20 cellular contexts compared by ENCODE assay signal in the genomic region with DNA sequence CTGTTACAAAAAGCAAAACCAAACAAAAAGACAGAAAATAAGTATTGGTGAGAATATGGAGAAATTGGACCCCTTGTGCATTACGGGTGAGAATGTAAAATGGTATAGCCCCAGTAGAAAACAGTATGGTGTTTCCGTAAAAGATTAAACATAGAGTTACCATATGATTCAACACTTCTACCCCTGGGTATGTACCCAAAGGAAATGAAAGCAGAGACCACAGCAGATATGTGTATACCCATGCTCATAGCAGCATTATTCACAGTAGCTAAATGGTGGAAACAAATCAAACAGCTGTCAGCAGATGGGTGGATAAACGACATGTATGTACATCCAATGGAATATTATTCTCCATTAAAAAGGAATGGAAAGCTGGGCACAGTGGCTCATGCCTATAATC. TPM values are rescaled to one million over a fixed set of nuclear protein-coding genes. Genes with fewer than 3 reads are reported as not detected.
DNase-seq lines count a peak whose midpoint lies in the region; ATAC-seq and TF ChIP-seq lines count a peak whose summit lies in the region.
"Had no signal": no experiment of that assay in that cellular context is flagged by ENCODE, and none has a peak within 500 bp of the region (broad histone marks: within the 10 kb centered on the region; RNA-seq: fewer than 3 reads in every experiment).

No MANE protein-coding gene starts in this region.

- H3K27ac ChIP-seq in prostate gland (peak overlapping the region; percentile 25 to 79), sigmoid colon (no peak overlapping the region)
- H3K27ac ChIP-seq: coronary artery, SJCRH30 had no signal

- ATAC-seq in GM21619 (IDR thresholded peaks at IDR 0.05; ENCODE audit: unreplicated experiment) (peak; percentile 72), T-helper 17 cell (peak; percentile 36)
- ATAC-seq: gastroesophageal sphincter had no signal

- peaks cover 68% of the 10 kb centered on the region for H3K36me3 Mint-ChIP-seq in activated T-cell treated with anti-CD3 and anti-CD28 coated beads, Interleukin-2, amount 50 U/mL, for 24 hours (ENCODE audit: low read depth)
- peaks cover 14% of the 10 kb centered on the region for H3K36me3 Mint-ChIP-seq in T-helper 17 cell (ENCODE audit: low read depth)

- H3K27ac Mint-ChIP-seq in activated T-cell treated with anti-CD3 and anti-CD28 coated beads, Interleukin-2, amount 50 U/mL, for 24 hours, result peak overlapping the region; percentile 61
- H3K27ac Mint-ChIP-seq in T-helper 17 cell, result peak overlapping the region; percentile 93

- TF ChIP-seq EP300 in sigmoid colon (IDR thresholded peaks at IDR 0.05), result no peak

- no peaks in the 10 kb centered on the region for H3K9me3 ChIP-seq in T-helper 17 cell (ENCODE audit: control insufficient read depth, low read length, poor library complexity, severe bottlenecking)
- H3K9me3 ChIP-seq in prostate gland, result no peaks in the 10 kb centered on the region
- no peaks in the 10 kb centered on the region for H3K9me3 ChIP-seq in sigmoid colon
- H3K9me3 ChIP-seq: gastroesophageal sphincter, SJCRH30 had no signal

- no peaks in the 10 kb centered on the region for H3K36me3 ChIP-seq in prostate gland
- H3K36me3 ChIP-seq in sigmoid colon, result peaks cover 10 to 57% (median 23%) of the 10 kb centered on the region in 4 donors

- 92% methylated on average over 3 of the region's 3 CpGs for WGBS in prostate gland
- WGBS in sigmoid colon, 2 donors, result 74 to 79% methylated on average over 3 of the region's 3 CpGs

- no peak overlapping the region for H3K4me3 Mint-ChIP-seq in activated T-cell treated with anti-CD3 and anti-CD28 coated beads, Interleukin-2, amount 50 U/mL, for 24 hours
- peak overlapping the region; percentile 25 for H3K4me3 Mint-ChIP-seq in T-helper 17 cell
- H3K4me3 Mint-ChIP-seq: activated CD4-positive, alpha-beta T cell treated with anti-CD3 and anti-CD28 coated beads, Interleukin-2, amount 10 ng/mL, durations not matched to agents 7 days and 5 days; IgD-negative memory B cell; naive B cell had no signal

- H3K4me1 Mint-ChIP-seq in activated T-cell treated with anti-CD3 and anti-CD28 coated beads, Interleukin-2, amount 50 U/mL, for 24 hours (ENCODE audit: low read depth), result peaks cover 56% of the 10 kb centered on the region
- peaks cover 39% of the 10 kb centered on the region for H3K4me1 Mint-ChIP-seq in T-helper 17 cell

- H3K9me3 Mint-ChIP-seq in activated T-cell treated with anti-CD3 and anti-CD28 coated beads, Interleukin-2, amount 50 U/mL, for 24 hours, result no peaks in the 10 kb centered on the region
- H3K9me3 Mint-ChIP-seq: activated CD4-positive, alpha-beta T cell treated with anti-CD3 and anti-CD28 coated beads, Interleukin-2, amount 10 ng/mL, durations not matched to agents 7 days and 5 days; IgD-negative memory B cell; naive B cell had no signal

- peaks cover 23% of the 10 kb centered on the region for H3K4me1 ChIP-seq in prostate gland (replicated peaks)
- peaks cover 0 to 20% (median 9%) of the 10 kb centered on the region in 4 donors for H3K4me1 ChIP-seq in sigmoid colon

- TF ChIP-seq POLR2A in prostate gland (IDR thresholded peaks at IDR 0.05) (no peak), sigmoid colon (IDR thresholded peaks at IDR 0.05) (no peak)

- no peaks in the 10 kb centered on the region for H3K27me3 Mint-ChIP-seq in activated T-cell treated with anti-CD3 and anti-CD28 coated beads, Interleukin-2, amount 50 U/mL, for 24 hours
- no peaks in the 10 kb centered on the region for H3K27me3 Mint-ChIP-seq in T-helper 17 cell
- H3K27me3 Mint-ChIP-seq: activated CD4-positive, alpha-beta T cell treated with anti-CD3 and anti-CD28 coated beads, Interleukin-2, amount 10 ng/mL, durations not matched to agents 7 days and 5 days; IgD-negative memory B cell; naive B cell had no signal

- no peak for DNase-seq in activated T-cell treated with anti-CD3 and anti-CD28 coated beads, Interleukin-2, amount 50 U/mL, for 24 hours
- no peak for DNase-seq in activated T-cell treated with anti-CD3 and anti-CD28 coated beads, Interleukin-2, amount 50 U/mL, for 1 hour
- no peak for DNase-seq in T-helper 17 cell
- DNase-seq in prostate gland (ENCODE audit: low spot score), result no peak
- DNase-seq in hippocampal formation (lab: John Stamatoyannopoulos, UW), result no peak
- no peak for DNase-seq in sigmoid colon
- DNase-seq in glomerular visceral epithelial cell (ENCODE audit: extremely low spot score), result no peak
- DNase-seq: activated CD4-positive, alpha-beta T cell treated with anti-CD3 and anti-CD28 coated beads, Interleukin-2, amount 10 ng/mL, durations not matched to agents 7 days and 5 days; activated effector memory CD4-positive, alpha-beta T cell treated with anti-CD3 and anti-CD28 coated beads, Interleukin-2, amount 50 U/mL, for 16 hours; H7; naive B cell; NCI-H1092; NCI-H69; OCI-M1; SJCRH30 had no signal

- H3K4me3 ChIP-seq in prostate gland (no peak overlapping the region), sigmoid colon (no peak overlapping the region)
- H3K4me3 ChIP-seq: coronary artery, gastroesophageal sphincter, lung, SJCRH30 had no signal

- H3K27me3 ChIP-seq in prostate gland (replicated peaks; ENCODE audit: insufficient read depth), result no peaks in the 10 kb centered on the region
- H3K27me3 ChIP-seq in sigmoid colon, result no peaks in the 10 kb centered on the region
- H3K27me3 ChIP-seq: gastroesophageal sphincter, SJCRH30 had no signal

- intact Hi-C loops in prostate gland (cut with DNase I) (no loop called here), sigmoid colon (cut with DNase I) (loop anchor here (5.0 kb wide), 1 partner anchor 318 kb away; no protein-coding TSS in a partner anchor)

- TF ChIP-seq CTCF in prostate gland (IDR thresholded peaks at IDR 0.05) (no peak), sigmoid colon (IDR thresholded peaks at IDR 0.05) (no peak)

RNA-seq across cellular contexts. Expression of a gene that starts 42.4 kb away (rescaled TPM):
- 10 to 100 TPM; 14.1 to 18.0 TPM for total RNA-seq in T-helper 17 cell
- total RNA-seq in prostate gland, result 10 to 100 TPM; 49.0 to 78.3 TPM
- total RNA-seq in sigmoid colon, result 10 to 100 TPM; 28.2 to 67.6 (median 48.5) TPM
- polyA plus RNA-seq in sigmoid colon, result 10 to 100 TPM; 26.3 to 44.4 (median 32.8) TPM

Comparison
In these comparisons a context has a peak if more than half of its experiments do, and no peak if none do; other contexts are left out.
1. H3K27ac ChIP-seq: peak in prostate gland (2 of 2); none in sigmoid colon (0 of 4).